In the genomic region with DNA sequence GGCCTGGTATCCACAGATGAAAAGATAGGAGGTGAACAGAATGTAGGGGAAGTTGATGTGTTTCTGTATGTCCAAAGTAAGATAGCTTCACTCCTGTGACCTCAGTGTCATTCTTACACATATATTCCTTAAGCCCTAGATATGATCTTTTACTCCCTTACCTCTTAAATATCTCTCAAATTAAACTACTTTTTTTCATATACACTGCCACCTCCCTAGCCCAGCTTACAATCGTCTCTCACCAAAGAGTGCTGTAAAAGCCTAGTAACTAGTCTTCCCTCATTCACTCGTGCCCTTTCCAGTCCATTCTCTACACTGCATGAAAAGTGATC, we compare ENCODE assay signal across 19 cellular contexts. TPM values are rescaled to one million over a fixed set of nuclear protein-coding genes. Genes with fewer than 3 reads are reported as not detected.
DNase-seq lines count a peak whose midpoint lies in the region; ATAC-seq, FAIRE-seq and TF ChIP-seq lines count a peak whose summit lies in the region.
"Had no signal": no experiment of that assay in that cellular context is flagged by ENCODE, and none has a peak within 500 bp of the region (broad histone marks: within the 10 kb centered on the region; RNA-seq: fewer than 3 reads in every experiment).

No MANE protein-coding gene starts in this region.

- in situ Hi-C loops in K562 (cut with MboI) = no loop called here

- CTCF ChIA-PET in HEK293 (lab: Yijun Ruan, JAX) (interaction anchor here (2.8 to 3.0 kb wide), 2 partner anchors 37 to 60 kb away, joined by 16 read pairs; no protein-coding TSS in a partner anchor), K562 (lab: Yijun Ruan, JAX; ENCODE audit: low intra/inter-chr PET ratio) (no interaction called here)

- H3K4me3 ChIP-seq in HEK293 (ENCODE audit: low read depth, low read length) (no peak overlapping the region), K562 (no peak overlapping the region), skeletal muscle satellite cell (ENCODE audit: low read length) (no peak overlapping the region), upper lobe of right lung (no peak overlapping the region)

- H4K20me1 ChIP-seq in K562 (replicated peaks; ENCODE audit: control insufficient read depth, insufficient read depth, low read length) = no peaks in the 10 kb centered on the region

- no peak for DNase-seq in K562 (ENCODE audit: extremely low read depth in 1 of 4, low spot score in 3 of 4)
- no peak for DNase-seq in upper lobe of right lung
- no peak for DNase-seq in progenitor cell of endocrine pancreas (ENCODE audit: low spot score, unreplicated experiment)
- DNase-seq: C1 segment of cervical spinal cord, GOT3, KG1, NCI-H1417, NCI-H187, NCI-H2107, NCI-H510A, NCI-H748 treated with DMSO at 0.1 percent for 48 hours, RPMI8226 had no signal

- H3K27ac ChIP-seq in HEK293 (ENCODE audit: extremely low read depth, low read depth, low read length) = no peak overlapping the region
- no peak overlapping the region for H3K27ac ChIP-seq in K562 (ENCODE audit: extremely low read depth, low read depth, low read length)
- H3K27ac ChIP-seq in upper lobe of right lung = no peak overlapping the region

- peaks cover 12% of the 10 kb centered on the region for H3K4me1 Mint-ChIP-seq in progenitor cell of endocrine pancreas (ENCODE audit: low read depth)

- no peaks in the 10 kb centered on the region for H3K9me1 ChIP-seq in K562 (ENCODE audit: control insufficient read depth, insufficient read depth, low read length)

- H3K36me3 ChIP-seq in HEK293 (ENCODE audit: control insufficient read depth in 2 of 2, insufficient read depth in 1 of 2, low read length in 2 of 2) (no peaks in the 10 kb centered on the region), K562 (ENCODE audit: control insufficient read depth, insufficient read depth, low read length) (no peaks in the 10 kb centered on the region), skeletal muscle satellite cell (ENCODE audit: insufficient read depth, low read length) (no peaks in the 10 kb centered on the region), upper lobe of right lung (no peaks in the 10 kb centered on the region)

- intact Hi-C loops in K562 (cut with micrococcal nuclease) (no loop called here), upper lobe of right lung (cut with DNase I) (no loop called here)

- peaks cover 0 to 2% of the 10 kb centered on the region in 2 experiments; a peak in 1 of 5 replicates for H3K27me3 ChIP-seq in K562 (ENCODE audit: control insufficient read depth in 2 of 2, insufficient read depth in 2 of 2, low read length in 2 of 2)
- peaks cover 25% of the 10 kb centered on the region for H3K27me3 ChIP-seq in skeletal muscle satellite cell (ENCODE audit: control insufficient read depth, insufficient read depth, low read length)
- no peaks in the 10 kb centered on the region for H3K27me3 ChIP-seq in upper lobe of right lung

- H3K79me2 ChIP-seq in K562 (ENCODE audit: control insufficient read depth, insufficient read depth, low read length) = no peaks in the 10 kb centered on the region

- FAIRE-seq in K562 (lab: Jason Lieb, UNC) = no peak
- FAIRE-seq: D721Med, GM12891, GM19239 had no signal

- no peak for TF ChIP-seq EP300 in K562 (IDR thresholded peaks at IDR 0.05; ENCODE audit: low read length)

- H3K4me2 ChIP-seq in K562 (ENCODE audit: insufficient read depth, low read length) (no peak overlapping the region), skeletal muscle satellite cell (ENCODE audit: low read length) (peak overlapping the region; percentile 30)

- ATAC-seq in K562 (no peak), GM19328 (IDR thresholded peaks at IDR 0.05; ENCODE audit: unreplicated experiment) (no peak), upper lobe of right lung (no peak)

- no peaks in the 10 kb centered on the region for H3K9me3 ChIP-seq in HEK293 (ENCODE audit: control insufficient read depth, insufficient read depth, low read depth, low read length)
- H3K9me3 ChIP-seq in K562 (replicated peaks; ENCODE audit: control insufficient read depth, insufficient read depth, low read depth, low read length) = no peaks in the 10 kb centered on the region
- H3K9me3 ChIP-seq in skeletal muscle satellite cell (replicated peaks; ENCODE audit: low read length) = no peaks in the 10 kb centered on the region
- no peaks in the 10 kb centered on the region for H3K9me3 ChIP-seq in upper lobe of right lung

- POLR2A ChIA-PET in HEK293 (lab: Yijun Ruan, JAX) = no interaction called here
- POLR2A ChIA-PET in K562 (lab: Yijun Ruan, JAX) = interaction anchor here (0.9 to 1.1 kb wide), 2 partner anchors 19 to 21 kb away, joined by 3 read pairs; no protein-coding TSS in a partner anchor

- no peak for TF ChIP-seq CTCF in HEK293 (tag by site-specific recombination; IDR thresholded peaks at IDR 0.05)
- no peak for TF ChIP-seq CTCF in K562 (IDR thresholded peaks at IDR 0.05 in 2 of 3, conservative IDR thresholded peaks at IDR 0.05 in 1 of 3; ENCODE audit: insufficient read depth in 2 of 3, low read depth in 1 of 3, low read length in 3 of 3)
- no peak for TF ChIP-seq CTCF in upper lobe of right lung (IDR thresholded peaks at IDR 0.05)
- no peak for TF ChIP-seq CTCF in progenitor cell of endocrine pancreas (IDR thresholded peaks at IDR 0.05; ENCODE audit: unreplicated experiment)

- H3K9me3 Mint-ChIP-seq in progenitor cell of endocrine pancreas (ENCODE audit: low read depth) = no peaks in the 10 kb centered on the region

- H3K9ac ChIP-seq in K562 (ENCODE audit: insufficient read depth in 1 of 2, low read depth in 2 of 2, low read length in 2 of 2) (no peak overlapping the region), skeletal muscle satellite cell (ENCODE audit: low read depth, low read length) (no peak overlapping the region)

- H2AFZ ChIP-seq in K562 (ENCODE audit: low read depth, low read length) = no peak overlapping the region

- no TSS peak for BruUV-seq in K562 (replicated peaks; lab: Mats Ljungman, UMichigan)

- TF ChIP-seq RAD21 in K562 (CRISPR knock-in tag; conservative IDR thresholded peaks at IDR 0.05 in 1 of 2, IDR thresholded peaks at IDR 0.05 in 1 of 2) = no peak

- WGBS in K562 (ENCODE audit: insufficient coverage, low coverage, missing lambda C conversion rate) = 5% methylated on average over 2 of the region's 2 CpGs

- no peaks in the 10 kb centered on the region for H3K36me3 Mint-ChIP-seq in progenitor cell of endocrine pancreas (ENCODE audit: insufficient read depth)

- no peaks in the 10 kb centered on the region for H3K27me3 Mint-ChIP-seq in progenitor cell of endocrine pancreas

- no peak overlapping the region for H3K4me3 Mint-ChIP-seq in progenitor cell of endocrine pancreas (ENCODE audit: low read depth)

- TF ChIP-seq POLR2A in K562 (conservative IDR thresholded peaks at IDR 0.05) = no peak

- H3K4me1 ChIP-seq in HEK293 (ENCODE audit: control insufficient read depth, insufficient read depth, low read length) (peaks cover 1% of the 10 kb centered on the region; the same call in 1 of the 2 replicates), K562 (replicated peaks in 1 of 2; ENCODE audit: control insufficient read depth in 2 of 2, insufficient read depth in 2 of 2, low read length in 2 of 2) (peaks cover 2% of the 10 kb centered on the region in 2 experiments; a peak in 3 of 5 replicates), skeletal muscle satellite cell (ENCODE audit: control insufficient read depth, insufficient read depth, low read length) (peaks cover 23% of the 10 kb centered on the region), upper lobe of right lung (peaks cover 3% of the 10 kb centered on the region)

- no peak overlapping the region for H3K27ac Mint-ChIP-seq in progenitor cell of endocrine pancreas

RNA-seq across cellular contexts. Expression of gene DNAI1, which starts 5.3 kb away (rescaled TPM):
- 0.55 TPM in 1 of 2 replicates, not detected in the other for total RNA-seq in K562 (2011; cell fraction: chromatin; rRNA removed; ENCODE audit: low replicate concordance)
- not detected in 2 replicates for total RNA-seq in K562 (2011; cell fraction: nucleolus; rRNA removed)
- 0.29 TPM in 1 of 2 replicates, not detected in the other for total RNA-seq in K562 (2011; cell fraction: nucleoplasm; rRNA removed)
- total RNA-seq in K562 (2014; rRNA removed) (not detected in 2 replicates), K562 (2014; rRNA removed; fragmentation: Illumina TruSeq; extraction: Trizol) (not detected in 2 replicates), K562 (2015; rRNA removed; fragmentation: Illumina TruSeq; extraction: Trizol) (not detected in 2 replicates), K562 (2021) (not detected in 2 replicates), upper lobe of right lung (not detected), progenitor cell of endocrine pancreas (1.2 and 3.5 TPM in 2 replicates)
- polyA plus RNA-seq in K562 (2011; rRNA removed) (0.03 and 0.04 TPM in 2 replicates), K562 (2014; fragmentation: Illumina TruSeq; extraction: Trizol) (not detected in 2 replicates), K562 (2014; fragmentation: Nextera tagmentation; extraction: Ambion mirVana) (under 1 TPM in 1 of 2 experiments, not detected in 1; 0.01 TPM), K562 (2014; rRNA removed) (0.17 TPM in 1 of 2 replicates, not detected in the other)
- polyA plus RNA-seq in K562 (2011; cell fraction: cytosol; rRNA removed) = 0.03 TPM in 2 replicates
- 0.11 and 0.17 TPM in 2 replicates for polyA plus RNA-seq in K562 (2011; cell fraction: nucleus; rRNA removed)
- not detected in 2 replicates for polyA plus RNA-seq in K562 (2012)
- not detected in 2 replicates for polyA minus RNA-seq in K562 (2011; rRNA and poly(A)+ RNA removed)
- polyA minus RNA-seq in K562 (2011; cell fraction: cytosol; rRNA and poly(A)+ RNA removed) = not detected in 2 replicates
- not detected in 2 replicates for polyA minus RNA-seq in K562 (2011; cell fraction: nucleus; rRNA and poly(A)+ RNA removed)
- total RNA-seq in skeletal muscle satellite cell (2012; rRNA removed) = not detected in 2 replicates
- total RNA-seq: A673 had no signal

RNA-seq across cellular contexts. Expression of gene FAM219A, which starts 5.5 kb away (rescaled TPM):
- total RNA-seq in K562 (2011; cell fraction: chromatin; rRNA removed; ENCODE audit: low replicate concordance) = 3.2 and 6.0 TPM in 2 replicates
- total RNA-seq in K562 (2011; cell fraction: nucleolus; rRNA removed) = 3.3 and 3.7 TPM in 2 replicates
- 5.0 and 5.1 TPM in 2 replicates for total RNA-seq in K562 (2011; cell fraction: nucleoplasm; rRNA removed)
- 2.5 and 4.7 TPM in 2 replicates for total RNA-seq in K562 (2014; rRNA removed)
- total RNA-seq in K562 (2014; rRNA removed; fragmentation: Illumina TruSeq; extraction: Trizol) = 2.9 and 3.3 TPM in 2 replicates
- 2.9 and 3.4 TPM in 2 replicates for total RNA-seq in K562 (2015; rRNA removed; fragmentation: Illumina TruSeq; extraction: Trizol)
- total RNA-seq in K562 (2021) = 8.4 and 8.6 TPM in 2 replicates
- 2.7 and 4.3 TPM in 2 replicates for polyA plus RNA-seq in K562 (2011; rRNA removed)
- polyA plus RNA-seq in K562 (2011; cell fraction: cytosol; rRNA removed) = 3.6 and 5.5 TPM in 2 replicates
- 6.8 and 7.3 TPM in 2 replicates for polyA plus RNA-seq in K562 (2011; cell fraction: nucleus; rRNA removed)
- 5.8 and 6.4 TPM in 2 replicates for polyA plus RNA-seq in K562 (2012)
- polyA plus RNA-seq in K562 (2014; fragmentation: Illumina TruSeq; extraction: Trizol) = 4.5 and 4.8 TPM in 2 replicates
- polyA plus RNA-seq in K562 (2014; fragmentation: Nextera tagmentation; extraction: Ambion mirVana) = under 1 TPM; 0.63 to 0.71 TPM
- polyA plus RNA-seq in K562 (2014; rRNA removed) = 5.4 and 6.1 TPM in 2 replicates
- 2.2 and 2.4 TPM in 2 replicates for polyA minus RNA-seq in K562 (2011; rRNA and poly(A)+ RNA removed)
- polyA minus RNA-seq in K562 (2011; cell fraction: cytosol; rRNA and poly(A)+ RNA removed) = 1.9 and 2.7 TPM in 2 replicates
- 1.3 TPM in 2 replicates for polyA minus RNA-seq in K562 (2011; cell fraction: nucleus; rRNA and poly(A)+ RNA removed)
- 9.1 and 14.2 TPM in 2 replicates for total RNA-seq in skeletal muscle satellite cell (2012; rRNA removed)
- total RNA-seq in upper lobe of right lung = 28.8 TPM
- total RNA-seq in progenitor cell of endocrine pancreas = 17.5 and 19.2 TPM in 2 replicates

RNA-seq across cellular contexts. Expression of gene ENHO, which starts 58.9 kb away (rescaled TPM):
- not detected in 2 replicates for total RNA-seq in K562 (2011; cell fraction: chromatin; rRNA removed; ENCODE audit: low replicate concordance)
- total RNA-seq in K562 (2011; cell fraction: nucleolus; rRNA removed) = not detected in 2 replicates
- not detected in 2 replicates for total RNA-seq in K562 (2011; cell fraction: nucleoplasm; rRNA removed)
- total RNA-seq in K562 (2014; rRNA removed) (0.12 TPM in 1 of 2 replicates, not detected in the other), K562 (2014; rRNA removed; fragmentation: Illumina TruSeq; extraction: Trizol) (not detected in 2 replicates), K562 (2015; rRNA removed; fragmentation: Illumina TruSeq; extraction: Trizol) (not detected in 2 replicates), K562 (2021) (0.24 TPM in 1 of 2 replicates, not detected in the other), upper lobe of right lung (0.61 TPM), progenitor cell of endocrine pancreas (4.0 and 4.5 TPM in 2 replicates)
- polyA plus RNA-seq in K562 (2011; rRNA removed) (not detected in 2 replicates), K562 (2014; fragmentation: Illumina TruSeq; extraction: Trizol) (not detected in 2 replicates), K562 (2014; fragmentation: Nextera tagmentation; extraction: Ambion mirVana) (not detected), K562 (2014; rRNA removed) (not detected in 2 replicates)
- polyA plus RNA-seq in K562 (2011; cell fraction: cytosol; rRNA removed) = 0.06 TPM in 1 of 2 replicates, not detected in the other
- polyA plus RNA-seq in K562 (2011; cell fraction: nucleus; rRNA removed) = not detected in 2 replicates
- polyA plus RNA-seq in K562 (2012) = not detected in 2 replicates
- not detected in 2 replicates for polyA minus RNA-seq in K562 (2011; rRNA and poly(A)+ RNA removed)
- polyA minus RNA-seq in K562 (2011; cell fraction: cytosol; rRNA and poly(A)+ RNA removed) = not detected in 2 replicates
- polyA minus RNA-seq in K562 (2011; cell fraction: nucleus; rRNA and poly(A)+ RNA removed) = not detected in 2 replicates
- total RNA-seq in skeletal muscle satellite cell (2012; rRNA removed) = not detected in 2 replicates

Comparison
In these comparisons a context has a peak if more than half of its experiments do, and no peak if none do; other contexts are left out.
1. Of the 44 proteins assayed by ChIP-seq in both K562 and HEK293: peak only in K562: none; only in HEK293: PRDM10; in both: none; in neither: 43.